In genomic region chr10:43436291-43437140, GRCh38 we compare ENCODE assay signal across 8 cellular contexts. TPM values are rescaled to one million over a fixed set of nuclear protein-coding genes. Genes with fewer than 3 reads are reported as not detected.
DNase-seq lines count a peak whose midpoint lies in the region; ATAC-seq and TF ChIP-seq lines count a peak whose summit lies in the region.

TSS of gene ZNF487 (plus strand) at chr10:43437111. CDS start at chr10:43475814, 38,703 bp downstream.

- peak within 1 kb of the TSS; percentile 94 for H3K27ac Mint-ChIP-seq in activated naive CD8-positive, alpha-beta T cell
- H3K27ac Mint-ChIP-seq in glutamatergic neuron (ENCODE audit: unreplicated experiment) = peak within 1 kb of the TSS; percentile 98

- H3K36me3 ChIP-seq in osteoblast (ENCODE audit: insufficient read depth, low read length) = no peaks in the 10 kb centered on the region
- no peaks in the 10 kb centered on the region for H3K36me3 ChIP-seq in thoracic aorta

- H3K4me3 ChIP-seq in osteoblast (ENCODE audit: insufficient read depth, low read length) (peak within 1 kb of the TSS; percentile 97), thoracic aorta (peak within 1 kb of the TSS; percentile 81)

- peak within 1 kb of the TSS; percentile 93 for H3K4me3 Mint-ChIP-seq in activated naive CD8-positive, alpha-beta T cell
- H3K4me3 Mint-ChIP-seq in glutamatergic neuron (ENCODE audit: unreplicated experiment) = peak within 1 kb of the TSS; percentile 95

- H3K4me1 Mint-ChIP-seq in activated naive CD8-positive, alpha-beta T cell (ENCODE audit: low read depth) = peaks cover 17% of the 10 kb centered on the region
- no peaks in the 10 kb centered on the region for H3K4me1 Mint-ChIP-seq in glutamatergic neuron (ENCODE audit: low read depth, unreplicated experiment)

- H3K36me3 Mint-ChIP-seq in activated naive CD8-positive, alpha-beta T cell = no peaks in the 10 kb centered on the region
- H3K36me3 Mint-ChIP-seq in glutamatergic neuron (ENCODE audit: unreplicated experiment) = no peaks in the 10 kb centered on the region

- peak; percentile 73 for DNase-seq in GF-D8 (lab: John Stamatoyannopoulos, UW)
- peak; percentile 74 for DNase-seq in GOT3 (lab: John Stamatoyannopoulos, UW)
- peak; percentile 89 for DNase-seq in Kasumi-1 (lab: John Stamatoyannopoulos, UW)
- peak; percentile 90 for DNase-seq in glutamatergic neuron
- DNase-seq in osteoblast (ENCODE audit: insufficient read length, low spot score, missing footprints) = peak; percentile 99
- peak; percentile 46 for DNase-seq in thoracic aorta (ENCODE audit: low spot score)

- H3K4me1 ChIP-seq in osteoblast (ENCODE audit: insufficient read depth, low read length) (peaks cover 6% of the 10 kb centered on the region), thoracic aorta (ENCODE audit: control insufficient read depth in 1 of 2, low read depth in 2 of 2) (peaks cover 2 to 12% of the 10 kb centered on the region in 2 donors)

- peak within 1 kb of the TSS; percentile 88 for H2AFZ ChIP-seq in osteoblast (ENCODE audit: low read length)

- no peaks in the 10 kb centered on the region for H3K27me3 Mint-ChIP-seq in activated naive CD8-positive, alpha-beta T cell
- H3K27me3 Mint-ChIP-seq in glutamatergic neuron (ENCODE audit: unreplicated experiment) = peaks cover 2% of the 10 kb centered on the region

- no peaks in the 10 kb centered on the region for H4K20me1 ChIP-seq in osteoblast (ENCODE audit: insufficient read depth, low read length)

- H3K27ac ChIP-seq in osteoblast (ENCODE audit: low read depth, low read length) (peak within 1 kb of the TSS; percentile 97), thoracic aorta (peak within 1 kb of the TSS; percentile 92 to 98)

- no peaks in the 10 kb centered on the region for H3K27me3 ChIP-seq in osteoblast (ENCODE audit: insufficient read depth, low read length)
- H3K27me3 ChIP-seq in thoracic aorta (replicated peaks; ENCODE audit: insufficient read depth) = no peaks in the 10 kb centered on the region

- peaks cover 11% of the 10 kb centered on the region for H3K79me2 ChIP-seq in osteoblast (ENCODE audit: insufficient read depth, low read length)

- H3K4me2 ChIP-seq in osteoblast (ENCODE audit: insufficient read depth, low read length) = peak within 1 kb of the TSS; percentile 96

- no peaks in the 10 kb centered on the region for H3K9me3 ChIP-seq in osteoblast (ENCODE audit: low read depth, low read length)
- no peaks in the 10 kb centered on the region for H3K9me3 ChIP-seq in thoracic aorta

- H3K9me3 Mint-ChIP-seq in activated naive CD8-positive, alpha-beta T cell (ENCODE audit: low read depth) = no peaks in the 10 kb centered on the region
- peaks cover 7% of the 10 kb centered on the region for H3K9me3 Mint-ChIP-seq in glutamatergic neuron (ENCODE audit: unreplicated experiment)

- peak; percentile 97 for ATAC-seq in SK-N-SH treated with all-trans-retinoic acid at 6 μM for 48 hours
- ATAC-seq in thoracic aorta (ENCODE audit: insufficient number of reproducible peaks, low FRiP score, low read depth) = peak; percentile 95

- TF ChIP-seq CTCF in glutamatergic neuron (IDR thresholded peaks at IDR 0.05; ENCODE audit: partially characterized antibody, unreplicated experiment) (no peak), osteoblast (IDR thresholded peaks at IDR 0.05; ENCODE audit: extremely low read depth, low read depth, low read length) (no peak), thoracic aorta (IDR thresholded peaks at IDR 0.05) (no peak)

TF ChIP-seq in SK-N-SH treated with all-trans-retinoic acid at 6 μM for 48 hours, 23 proteins besides CTCF, POLR2A, EP300 and RAD21:
- TF ChIP-seq GLIS3 (CRISPR knock-in tag; IDR thresholded peaks at IDR 0.05) = no peak
- TF ChIP-seq CSDC2 (CRISPR knock-in tag; IDR thresholded peaks at IDR 0.05) = no peak
- TF ChIP-seq RARB (CRISPR knock-in tag; IDR thresholded peaks at IDR 0.05) = no peak
- no peak for TF ChIP-seq ZNF565 (CRISPR knock-in tag; conservative IDR thresholded peaks at IDR 0.05; ENCODE audit: low read depth)
- TF ChIP-seq POU6F1 (CRISPR knock-in tag; IDR thresholded peaks at IDR 0.05; ENCODE audit: borderline replicate concordance, low read depth) = no peak
- no peak for TF ChIP-seq ARNTL (CRISPR knock-in tag; IDR thresholded peaks at IDR 0.05; ENCODE audit: borderline replicate concordance, low read depth)
- no peak for TF ChIP-seq CREB5 (CRISPR knock-in tag; IDR thresholded peaks at IDR 0.05; ENCODE audit: low read depth)
- no peak for TF ChIP-seq PPARA (CRISPR knock-in tag; IDR thresholded peaks at IDR 0.05; ENCODE audit: borderline replicate concordance)
- TF ChIP-seq TSHZ2 (CRISPR knock-in tag; IDR thresholded peaks at IDR 0.05) = no peak

RNA-seq across cellular contexts. Expression of gene ZNF487, which starts in this region (rescaled TPM):
- total RNA-seq in glutamatergic neuron (ENCODE audit: unreplicated experiment) (2.1 TPM), osteoblast (8.3 and 9.4 TPM in 2 replicates), thoracic aorta (10 to 100 TPM in 1 of 2 donors, 1 to 10 TPM in 1; 8.6 to 19.6 TPM)

Comparison
In these comparisons a context has a peak if more than half of its experiments do, and no peak if none do; other contexts are left out.
1. Peak in every context shown above with its lines: DNase-seq, ATAC-seq, H3K4me3 ChIP-seq and H3K27ac ChIP-seq.
2. DNase-seq: peak in every context shown above with its lines; median percentile 99 in osteoblast; 90 in glutamatergic neuron; 89 in Kasumi-1; 74 in GOT3; 73 in GF-D8; 46 in thoracic aorta.